ENCODE assay signal across 1 cellular context in genomic region chr11:117198613-117199012, GRCh38.
TF ChIP-seq lines count a peak whose summit lies in the region.

No MANE protein-coding gene starts in this region.

TF ChIP-seq in endothelial cell of umbilical vein, 7 proteins besides CTCF, POLR2A, EP300 and RAD21:
- TF ChIP-seq JUN (IDR thresholded peaks at IDR 0.05; ENCODE audit: borderline replicate concordance, insufficient read depth, insufficient read length, low read depth) (no peak), EZH2 (IDR thresholded peaks at IDR 0.05; ENCODE audit: borderline replicate concordance, low read depth, low read length, severe bottlenecking) (no peak), GATA2 (IDR thresholded peaks at IDR 0.05; ENCODE audit: insufficient read depth, insufficient read length, low read depth, low read length) (no peak), MAX (IDR thresholded peaks at IDR 0.05; ENCODE audit: insufficient read depth, insufficient read length) (no peak), FOS (IDR thresholded peaks at IDR 0.05; ENCODE audit: borderline replicate concordance, insufficient read depth, low read length) (no peak), POLR2AphosphoS5 (IDR thresholded peaks at IDR 0.05; ENCODE audit: insufficient read depth, low read depth, low read length) (no peak), MYC (IDR thresholded peaks at IDR 0.05; ENCODE audit: low read depth, low read length) (no peak)
TF ChIP-seq in endothelial cell of umbilical vein: peak in this region for 0.
